Comparison of ENCODE assay signal across 11 cellular contexts in genomic region chr1:210394281-210394798, GRCh38.
A peak's percentile ranks its signal among the peaks of the same experiment; 100 is the strongest.
DNase-seq lines count a peak whose midpoint lies in the region; TF ChIP-seq lines count a peak whose summit lies in the region.
"Had no signal": no experiment of that assay in that cellular context is flagged by ENCODE, and none has a peak within 500 bp of the region (broad histone marks: within the 10 kb centered on the region; RNA-seq: fewer than 3 reads in every experiment).

No MANE protein-coding gene starts in this region.

- H3K27ac ChIP-seq in dorsolateral prefrontal cortex = peak overlapping the region in 58 of 59 donors; percentile 66 to 96 (median 89)
- H3K27ac ChIP-seq in substantia nigra (ENCODE audit: low read depth, low read length, poor library complexity, severe bottlenecking) = peak overlapping the region; percentile 91
- no peak overlapping the region for H3K27ac ChIP-seq in RWPE1

- TF ChIP-seq CTCF in dorsolateral prefrontal cortex (IDR thresholded peaks at IDR 0.05 in 54 of 56, conservative IDR thresholded peaks at IDR 0.05 in 2 of 56; ENCODE audit: low read depth in 1 of 56, partially characterized antibody in 56 of 56) (no peak), RWPE1 (conservative IDR thresholded peaks at IDR 0.05; ENCODE audit: low read depth) (no peak)

- CTCF ChIA-PET in RWPE1 (lab: Yijun Ruan, JAX) = interaction anchor here (1.3 to 1.7 kb wide), 2 partner anchors 20 to 33 kb away, joined by 4 to 5 read pairs; no protein-coding TSS in a partner anchor

- DNase-seq in NCI-H2171 treated with DMSO at 0.1 percent for 48 hours (lab: John Stamatoyannopoulos, UW) (peak; percentile 13), NCI-H2171 (lab: John Stamatoyannopoulos, UW) (no peak), NCI-H446 (lab: John Stamatoyannopoulos, UW) (peak; percentile 10 to 47), dorsolateral prefrontal cortex (no peak), substantia nigra (lab: John Stamatoyannopoulos, UW) (peak in 1 of 49 donors; percentile 6), H4 (ENCODE audit: low spot score) (no peak), RWPE1 (ENCODE audit: low spot score) (no peak)
- no peak for DNase-seq in stimulated activated CD4-positive, alpha-beta T cell treated with anti-CD3 and anti-CD28 coated beads, Interleukin-1b, Interleukin-23, amount 100 ng/mL, for 48 hours
- DNase-seq: 8988T; MM.1S; stimulated activated CD4-positive, alpha-beta T cell treated with anti-CD3 and anti-CD28 coated beads, Interleukin-4, amount 100 ng/mL, for 24 hours had no signal

- POLR2A ChIA-PET in RWPE1 (lab: Yijun Ruan, JAX; ENCODE audit: low non-redundant PET) = no interaction called here

- H3K27me3 ChIP-seq in dorsolateral prefrontal cortex = no peaks in the 10 kb centered on the region

- H3K4me3 ChIP-seq in dorsolateral prefrontal cortex = no peak overlapping the region

- intact Hi-C loops in dorsolateral prefrontal cortex (cut with DNase I) = loop anchor here in 1 of 2 donors (10.0 kb wide), 1 partner anchor 160 kb away; the partner anchor contains the start of gene SERTAD4

Comparison
In these comparisons a context has a peak if more than half of its experiments do, and no peak if none do; other contexts are left out.
1. DNase-seq: peak in NCI-H2171 treated with DMSO at 0.1 percent for 48 hours (single experiment) and NCI-H446 (2 of 2); none in NCI-H2171 (single experiment), dorsolateral prefrontal cortex (0 of 10), H4 (single experiment), RWPE1 (single experiment) and stimulated activated CD4-positive, alpha-beta T cell treated with anti-CD3 and anti-CD28 coated beads, Interleukin-1b, Interleukin-23, amount 100 ng/mL, for 48 hours (single experiment).